8 cellular contexts compared by ENCODE assay signal in the genomic region with DNA sequence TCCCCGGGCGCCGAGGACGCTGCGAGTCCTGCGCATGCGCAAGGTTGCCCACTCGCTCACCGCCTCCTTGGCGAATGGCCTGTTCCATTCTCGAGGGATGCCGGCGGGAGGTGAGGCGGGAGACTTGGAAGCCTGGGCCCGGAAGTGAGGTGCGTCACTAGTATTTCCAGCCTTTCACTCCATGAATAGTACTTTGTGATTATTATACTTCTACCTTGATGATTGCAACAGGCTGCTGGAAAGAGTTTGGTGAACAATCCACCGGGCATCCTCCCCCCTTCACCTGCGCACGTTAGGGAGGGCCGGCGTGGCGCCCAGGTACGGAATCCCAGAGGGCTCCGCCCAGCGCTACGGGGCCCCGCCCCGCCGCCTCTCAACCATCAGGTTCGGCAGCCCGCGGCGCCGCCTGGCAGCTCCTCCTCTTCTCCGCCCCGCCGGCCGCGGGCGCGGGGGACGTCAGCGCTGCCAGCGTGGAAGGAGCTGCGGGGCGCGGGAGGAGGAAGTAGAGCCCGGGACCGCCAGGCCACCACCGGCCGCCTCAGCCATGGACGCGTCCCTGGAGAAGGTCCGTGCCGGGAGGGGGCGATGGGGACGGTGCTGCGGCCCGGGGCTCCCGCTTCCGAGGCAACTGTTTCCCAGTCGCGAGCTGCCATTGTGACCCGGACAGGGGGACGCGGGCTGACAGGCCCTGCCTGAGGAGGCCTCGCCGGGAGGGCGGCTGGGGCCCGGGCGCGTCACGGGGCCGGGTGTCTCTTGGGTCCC. TPM values are rescaled to one million over a fixed set of nuclear protein-coding genes. Genes with fewer than 3 reads are reported as not detected.
DNase-seq lines count a peak whose midpoint lies in the region; FAIRE-seq and TF ChIP-seq lines count a peak whose summit lies in the region.
"Not testable (repeated sequence)": the region's sequence is repeated elsewhere in the genome, so short reads cannot be mapped to it uniquely, and the experiment has no call there.

A gene with protein sequence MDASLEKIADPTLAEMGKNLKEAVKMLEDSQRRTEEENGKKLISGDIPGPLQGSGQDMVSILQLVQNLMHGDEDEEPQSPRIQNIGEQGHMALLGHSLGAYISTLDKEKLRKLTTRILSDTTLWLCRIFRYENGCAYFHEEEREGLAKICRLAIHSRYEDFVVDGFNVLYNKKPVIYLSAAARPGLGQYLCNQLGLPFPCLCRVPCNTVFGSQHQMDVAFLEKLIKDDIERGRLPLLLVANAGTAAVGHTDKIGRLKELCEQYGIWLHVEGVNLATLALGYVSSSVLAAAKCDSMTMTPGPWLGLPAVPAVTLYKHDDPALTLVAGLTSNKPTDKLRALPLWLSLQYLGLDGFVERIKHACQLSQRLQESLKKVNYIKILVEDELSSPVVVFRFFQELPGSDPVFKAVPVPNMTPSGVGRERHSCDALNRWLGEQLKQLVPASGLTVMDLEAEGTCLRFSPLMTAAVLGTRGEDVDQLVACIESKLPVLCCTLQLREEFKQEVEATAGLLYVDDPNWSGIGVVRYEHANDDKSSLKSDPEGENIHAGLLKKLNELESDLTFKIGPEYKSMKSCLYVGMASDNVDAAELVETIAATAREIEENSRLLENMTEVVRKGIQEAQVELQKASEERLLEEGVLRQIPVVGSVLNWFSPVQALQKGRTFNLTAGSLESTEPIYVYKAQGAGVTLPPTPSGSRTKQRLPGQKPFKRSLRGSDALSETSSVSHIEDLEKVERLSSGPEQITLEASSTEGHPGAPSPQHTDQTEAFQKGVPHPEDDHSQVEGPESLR (plus strand): TSS at position 371 of the 762 bp plus-strand sequence. CDS start 174 bp downstream, at position 545.

- peak within 1 kb of the TSS; percentile 56 for H3K27ac ChIP-seq in neuronal stem cell (replicated peaks; ENCODE audit: low read length)
- H3K27ac ChIP-seq in subcutaneous abdominal adipose tissue (ENCODE audit: low read depth, low read length): peak within 1 kb of the TSS; percentile 85

- peak within 1 kb of the TSS; percentile 98 for H3K18ac ChIP-seq in neuronal stem cell (ENCODE audit: low read length)

- H3K4me2 ChIP-seq in neuronal stem cell (ENCODE audit: insufficient read depth, low read length, poor library complexity, severe bottlenecking): peak within 1 kb of the TSS; percentile 89

- in situ Hi-C loops in SK-MEL-5 (cut with HindIII; ENCODE audit: low pct_unique_long_range_greater_than_20kb, low sequenced_read_pairs): not testable (repeated sequence)

- peak within 1 kb of the TSS; percentile 89 for H3K14ac ChIP-seq in neuronal stem cell (ENCODE audit: low read length)

- H2AFZ ChIP-seq in neuronal stem cell (ENCODE audit: low read length): peak within 1 kb of the TSS; percentile 100

- not testable (repeated sequence) for H3K9me3 ChIP-seq in neuronal stem cell (replicated peaks in 1 of 2; ENCODE audit: control insufficient read depth in 2 of 2, insufficient read depth in 1 of 2, low read depth in 1 of 2, low read length in 2 of 2); subcutaneous abdominal adipose tissue (ENCODE audit: control insufficient read depth in 5 of 5, low read length in 5 of 5)

- WGBS in neuronal stem cell (ENCODE audit: extremely low coverage in 2 of 2, insufficient read length in 2 of 2, insufficient replicate concordance in 1 of 2), 2 donors: no CpG with 5 or more reads among the region's 74 CpGs

- H2BK120ac ChIP-seq in neuronal stem cell (ENCODE audit: low read depth, low read length): not testable (repeated sequence)

- H3K23ac ChIP-seq in neuronal stem cell (ENCODE audit: low read depth, low read length, poor library complexity): peak within 1 kb of the TSS; percentile 99

- not testable (repeated sequence) for FAIRE-seq in frontal cortex (lab: Jason Lieb, UNC)

- H3K9ac ChIP-seq in neuronal stem cell (ENCODE audit: low read depth, low read length, poor library complexity): peak within 1 kb of the TSS; percentile 92
- H3K9ac ChIP-seq in subcutaneous abdominal adipose tissue (ENCODE audit: low read length in 5 of 5): peak within 1 kb of the TSS; percentile 38 to 98 (median 95)

- not testable (repeated sequence) for H2BK15ac ChIP-seq in neuronal stem cell (ENCODE audit: low read length)

- not testable (repeated sequence) for H3K79me1 ChIP-seq in neuronal stem cell (ENCODE audit: low read depth, low read length)

- not testable (repeated sequence) for H3K27me3 ChIP-seq in neuronal stem cell (ENCODE audit: control insufficient read depth in 3 of 3, insufficient read depth in 3 of 3, low read depth in 1 of 3, low read length in 3 of 3); subcutaneous abdominal adipose tissue (ENCODE audit: control insufficient read depth in 5 of 5, insufficient read depth in 4 of 5, low read length in 5 of 5)

- not testable (repeated sequence) for H3K4ac ChIP-seq in neuronal stem cell (ENCODE audit: low read length)

- TF ChIP-seq CTCF in HFF-Myc (IDR thresholded peaks at IDR 0.05; ENCODE audit: low read depth, low read length, missing control alignments): not testable (repeated sequence)

- H3K4me3 ChIP-seq in HFF-Myc (replicated peaks; ENCODE audit: low read depth, low read length): peak within 1 kb of the TSS; percentile 85
- peak within 1 kb of the TSS; percentile 81 to 92 for H3K4me3 ChIP-seq in neuronal stem cell (ENCODE audit: low read length in 2 of 2)
- peak within 1 kb of the TSS; percentile 73 to 90 (median 79) for H3K4me3 ChIP-seq in subcutaneous abdominal adipose tissue (ENCODE audit: low read depth in 1 of 5, low read length in 5 of 5)

- not testable (repeated sequence) for H2AK5ac ChIP-seq in neuronal stem cell (ENCODE audit: low read depth, low read length)

- DNase-seq in GM04503 (ENCODE audit: low read depth) (peak; percentile 42), HFF-Myc (ENCODE audit: extremely low read depth, low read depth) (peak; percentile 27), NAMALWA (ENCODE audit: low spot score) (peak; percentile 95), SK-MEL-5 (ENCODE audit: low read depth, low spot score) (peak; percentile 88), frontal cortex (ENCODE audit: low spot score in 2 of 2) (peak; percentile 88 to 90), neuronal stem cell (ENCODE audit: low spot score) (peak; percentile 95)
- peak; percentile 100 for DNase-seq in activated naive CD4-positive, alpha-beta T cell treated with Interleukin-2 at 50 U/mL for 16 hours

- not testable (repeated sequence) for H3K4me1 ChIP-seq in neuronal stem cell (ENCODE audit: control insufficient read depth in 2 of 2, insufficient read depth in 1 of 2, low read depth in 1 of 2, low read length in 2 of 2)
- peaks cover 3 to 25% (median 19%) of the 10 kb centered on the region in 5 donors for H3K4me1 ChIP-seq in subcutaneous abdominal adipose tissue (ENCODE audit: control insufficient read depth in 5 of 5, insufficient read depth in 5 of 5, low read length in 5 of 5)

- not testable (repeated sequence) for H4K91ac ChIP-seq in neuronal stem cell (ENCODE audit: low read depth, low read length, poor library complexity)

- H4K8ac ChIP-seq in neuronal stem cell (ENCODE audit: low read depth, low read length): not testable (repeated sequence)

- peak within 1 kb of the TSS; percentile 73 for H2BK12ac ChIP-seq in neuronal stem cell (ENCODE audit: low read length)

- H2BK5ac ChIP-seq in neuronal stem cell (ENCODE audit: low read length): peak within 1 kb of the TSS; percentile 66

- H3K36me3 ChIP-seq in neuronal stem cell (replicated peaks in 1 of 2; ENCODE audit: control insufficient read depth in 2 of 2, insufficient read depth in 2 of 2, low read length in 2 of 2); subcutaneous abdominal adipose tissue (ENCODE audit: control insufficient read depth in 5 of 5, insufficient read depth in 5 of 5, low read length in 5 of 5): not testable (repeated sequence)

RNA-seq across cellular contexts. Expression of the gene that starts here (rescaled TPM):
- 127 and 129 TPM in 2 replicates for total RNA-seq in SK-MEL-5 (2014; rRNA removed; shearing (Covaris generic))
- 117 and 141 TPM in 2 replicates for polyA plus RNA-seq in SK-MEL-5 (2015; cell fraction: cytosol; rRNA removed)
- 170 and 195 TPM in 2 replicates for polyA plus RNA-seq in SK-MEL-5 (2015; cell fraction: nucleus; rRNA removed)
- 58.3 TPM for total RNA-seq in frontal cortex
- polyA plus RNA-seq in neuronal stem cell (2013, experiment 1 of 2): 46.2 TPM
- polyA plus RNA-seq in neuronal stem cell (2013, experiment 2 of 2): 46.3 TPM

Comparison
In these comparisons a context has a peak if more than half of its experiments do, and no peak if none do; other contexts are left out.
1. Peak in every context shown above with its lines: DNase-seq, H3K4me3 ChIP-seq and H3K27ac ChIP-seq.
2. DNase-seq: peak in every context shown above with its lines; median percentile 100 in activated naive CD4-positive, alpha-beta T cell treated with Interleukin-2 at 50 U/mL for 16 hours; 95 in NAMALWA; 95 in neuronal stem cell; 89 in frontal cortex; 88 in SK-MEL-5; 42 in GM04503; 27 in HFF-Myc.